In genomic region chr11:75562048-75562835, GRCh38 we compare ENCODE assay signal across 8 cellular contexts. TPM values are rescaled to one million over a fixed set of nuclear protein-coding genes. Genes with fewer than 3 reads are reported as not detected.
A peak's percentile ranks its signal among the peaks of the same experiment; 100 is the strongest.
DNase-seq lines count a peak whose midpoint lies in the region; ATAC-seq and TF ChIP-seq lines count a peak whose summit lies in the region.

Gene SERPINH1, plus strand, starts transcription at chr11:75562253. Its CDS starts 4,097 bp downstream, at chr11:75566350.

- H3K27me3 ChIP-seq in subcutaneous abdominal adipose tissue (ENCODE audit: control insufficient read depth in 5 of 5, insufficient read depth in 4 of 5, low read length in 5 of 5) = no peaks in the 10 kb centered on the region

- DNase-seq in Caki2 (ENCODE audit: low read depth) (peak; percentile 42), SIG-M5 (lab: John Stamatoyannopoulos, UW) (peak; percentile 26), fibroblast of the conjunctiva (ENCODE audit: low read depth) (peak; percentile 80)
- peak; percentile 86 for DNase-seq in activated effector memory CD4-positive, alpha-beta T cell treated with anti-CD3 and anti-CD28 coated beads, Interleukin-2, amount 50 U/mL, for 16 hours

- no peak for TF ChIP-seq CTCF in nephron (IDR thresholded peaks at IDR 0.05; ENCODE audit: unreplicated experiment in 3 of 3)

- peaks cover 4% of the 10 kb centered on the region for H3K27me3 Mint-ChIP-seq in nephron (ENCODE audit: low read depth)

- H3K4me1 ChIP-seq in subcutaneous abdominal adipose tissue (ENCODE audit: control insufficient read depth in 5 of 5, insufficient read depth in 5 of 5, low read length in 5 of 5) = peaks cover 46 to 94% (median 93%) of the 10 kb centered on the region in 5 donors

- in situ Hi-C loops in Caki2 (cut with HindIII; ENCODE audit: low pct_unique_long_range_greater_than_20kb, low sequenced_read_pairs) = no loop called here

- peaks cover 0 to 29% (median 15%) of the 10 kb centered on the region in 5 donors for H3K36me3 ChIP-seq in subcutaneous abdominal adipose tissue (ENCODE audit: control insufficient read depth in 5 of 5, insufficient read depth in 5 of 5, low read length in 5 of 5)

- peak within 1 kb of the TSS; percentile 98 to 100 (median 98) for H3K9ac ChIP-seq in subcutaneous abdominal adipose tissue (ENCODE audit: low read length in 5 of 5)

- H3K4me3 ChIP-seq in subcutaneous abdominal adipose tissue (ENCODE audit: low read depth in 1 of 5, low read length in 5 of 5) = peak within 1 kb of the TSS; percentile 94 to 99 (median 98)

- H3K4me1 Mint-ChIP-seq in nephron = peaks cover 59% of the 10 kb centered on the region

- peak; percentile 70 for ATAC-seq in GM21528 (IDR thresholded peaks at IDR 0.05; ENCODE audit: low FRiP score, unreplicated experiment)

- no peak for TF ChIP-seq RAD21 in Ishikawa (IDR thresholded peaks at IDR 0.05; ENCODE audit: low read depth)

- H3K27ac ChIP-seq in subcutaneous abdominal adipose tissue (ENCODE audit: low read depth, low read length) = peak within 1 kb of the TSS; percentile 100

- no peaks in the 10 kb centered on the region for H3K9me3 ChIP-seq in subcutaneous abdominal adipose tissue (ENCODE audit: control insufficient read depth in 5 of 5, low read length in 5 of 5)

- H3K9me3 Mint-ChIP-seq in nephron = no peaks in the 10 kb centered on the region

- peak within 1 kb of the TSS; percentile 100 for H3K27ac Mint-ChIP-seq in nephron

- peaks cover 10% of the 10 kb centered on the region for H3K36me3 Mint-ChIP-seq in nephron (ENCODE audit: low read depth)

- no peak for TF ChIP-seq EP300 in Ishikawa (IDR thresholded peaks at IDR 0.05; ENCODE audit: borderline replicate concordance)

- H3K4me3 Mint-ChIP-seq in nephron = peak within 1 kb of the TSS; percentile 99

TF ChIP-seq in Ishikawa, 13 proteins besides CTCF, POLR2A, EP300 and RAD21:
- TF ChIP-seq TAF1 (IDR thresholded peaks at IDR 0.05; ENCODE audit: low read depth) (no peak; the same call in none of the 2 replicates), MAX (IDR thresholded peaks at IDR 0.05) (peak; percentile 53; the same call in 1 of the 2 replicates), CREB1 (IDR thresholded peaks at IDR 0.05; ENCODE audit: low read depth) (0 out of 2 replicates have a peak, but pooled peaks have one; percentile 21), FOXM1 (IDR thresholded peaks at IDR 0.05; ENCODE audit: borderline replicate concordance, low read depth) (no peak), TCF12 (IDR thresholded peaks at IDR 0.05; ENCODE audit: low read depth) (0 out of 2 replicates have a peak, but pooled peaks have one; percentile 11), YY1 (IDR thresholded peaks at IDR 0.05; ENCODE audit: low read depth) (no peak), ZBTB7A (IDR thresholded peaks at IDR 0.05; ENCODE audit: low read depth) (0 out of 2 replicates have a peak, but pooled peaks have one; percentile 43), USF1 (IDR thresholded peaks at IDR 0.05) (no peak), REST (IDR thresholded peaks at IDR 0.05; ENCODE audit: low read depth) (no peak), CEBPB (IDR thresholded peaks at IDR 0.05) (no peak), EGR1 (IDR thresholded peaks at IDR 0.05) (no peak)

RNA-seq across cellular contexts. Expression of gene SERPINH1, which starts in this region (rescaled TPM):
- total RNA-seq in Caki2 (2014; rRNA removed; shearing (Covaris generic); ENCODE audit: low replicate concordance) = 51.3 and 72.5 TPM in 2 replicates

Comparison
In these comparisons a context has a peak if more than half of its experiments do, and no peak if none do; other contexts are left out.
1. Peak in every context shown above with its lines: DNase-seq, ATAC-seq, H3K4me3 ChIP-seq and H3K27ac ChIP-seq.
2. DNase-seq: peak in every context shown above with its lines; median percentile 86 in activated effector memory CD4-positive, alpha-beta T cell treated with anti-CD3 and anti-CD28 coated beads, Interleukin-2, amount 50 U/mL, for 16 hours; 80 in fibroblast of the conjunctiva; 42 in Caki2; 26 in SIG-M5.